Comparison of ENCODE assay signal across 21 cellular contexts in the genomic region with DNA sequence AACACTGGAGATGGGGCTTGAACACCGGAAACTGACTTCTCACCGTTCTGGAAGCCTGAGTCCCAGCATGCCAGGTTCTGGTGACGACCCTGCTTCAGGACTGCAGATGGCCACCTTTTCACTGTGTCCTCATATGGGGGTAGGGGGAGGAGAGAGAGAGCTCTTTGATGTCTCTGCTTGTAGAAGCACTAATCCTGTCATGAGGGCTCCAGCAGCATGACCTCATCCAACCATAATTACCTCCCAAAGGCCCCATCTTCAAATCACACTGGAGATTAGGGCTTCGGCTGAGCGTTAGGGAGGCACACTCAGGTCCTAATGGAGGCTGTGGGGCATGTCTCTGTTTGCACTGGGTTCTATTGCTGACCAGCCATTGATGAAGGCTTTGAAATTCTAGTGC.
"Had no signal": no experiment of that assay in that cellular context is flagged by ENCODE, and none has a peak within 500 bp of the region (broad histone marks: within the 10 kb centered on the region; RNA-seq: fewer than 3 reads in every experiment).

No MANE protein-coding gene starts in this region.

- DNase-seq: colonic mucosa; dermis blood vessel endothelial cell; esophagus squamous epithelium; foreskin fibroblast; immature natural killer cell; left ventricle myocardium superior; mesenchymal stem cell; midbrain; stimulated activated CD4-positive, alpha-beta T cell treated with anti-CD3 and anti-CD28 coated beads, Interleukin-15, amount 100 ng/mL, for 24 hours; stimulated activated CD4-positive, alpha-beta T cell treated with anti-CD3 and anti-CD28 coated beads, Interleukin-1b, Interleukin-23, amount 100 ng/mL, for 48 hours; stimulated activated CD4-positive, alpha-beta T cell treated with anti-CD3 and anti-CD28 coated beads, Interleukin-4, amount 100 ng/mL, for 24 hours; stimulated activated naive B cell treated with anti-CD40 and anti-IgM and Interleukin-4, amounts not matched to agents 10 μg/mL and 1 μg/mL and 100 μg/mL, for 72 hours; stimulated activated naive CD8-positive, alpha-beta T cell treated with anti-CD3 and anti-CD28 coated beads, Interleukin-15, amount 100 ng/mL, for 72 hours; testis had no signal

- H3K27me3 Mint-ChIP-seq: stimulated activated naive B cell treated with anti-CD40 and anti-IgM and Interleukin-4, amounts not matched to agents 10 μg/mL and 1 μg/mL and 100 μg/mL, for 72 hours; stimulated activated naive CD8-positive, alpha-beta T cell treated with anti-CD3 and anti-CD28 coated beads, Interleukin-15, amount 100 ng/mL, for 72 hours had no signal

- H3K9me3 ChIP-seq: colonic mucosa, testis had no signal

- H3K36me3 ChIP-seq: colonic mucosa, esophagus squamous epithelium, gastroesophageal sphincter, spleen, tibial nerve had no signal

- ATAC-seq: gastroesophageal sphincter; left ventricle myocardium superior; natural killer cell treated with Interleukin-12 subunit alpha and Interleukin-12 subunit beta and Interleukin-15 and Interleukin-18, amount 100 ng/mL, for 72 hours; sciatic nerve; stimulated activated naive B cell treated with anti-CD40 and anti-IgM and Interleukin-4, amounts not matched to agents 10 μg/mL and 1 μg/mL and 100 μg/mL, for 72 hours; stimulated activated naive CD8-positive, alpha-beta T cell treated with anti-CD3 and anti-CD28 coated beads, Interleukin-15, amount 100 ng/mL, for 72 hours had no signal

- H3K27ac Mint-ChIP-seq: immature natural killer cell; natural killer cell treated with Interleukin-12 subunit alpha and Interleukin-12 subunit beta and Interleukin-15 and Interleukin-18, amount 100 ng/mL, for 72 hours; stimulated activated naive B cell treated with anti-CD40 and anti-IgM and Interleukin-4, amounts not matched to agents 10 μg/mL and 1 μg/mL and 100 μg/mL, for 72 hours; stimulated activated naive CD8-positive, alpha-beta T cell treated with anti-CD3 and anti-CD28 coated beads, Interleukin-15, amount 100 ng/mL, for 72 hours had no signal

- H3K4me3 Mint-ChIP-seq: immature natural killer cell; natural killer cell treated with Interleukin-12 subunit alpha and Interleukin-12 subunit beta and Interleukin-15 and Interleukin-18, amount 100 ng/mL, for 72 hours; stimulated activated naive B cell treated with anti-CD40 and anti-IgM and Interleukin-4, amounts not matched to agents 10 μg/mL and 1 μg/mL and 100 μg/mL, for 72 hours; stimulated activated naive CD8-positive, alpha-beta T cell treated with anti-CD3 and anti-CD28 coated beads, Interleukin-15, amount 100 ng/mL, for 72 hours had no signal

- H3K27ac ChIP-seq: colonic mucosa, esophagus squamous epithelium, gastroesophageal sphincter, parathyroid adenoma, spleen, testis, tibial nerve had no signal

- H3K4me1 Mint-ChIP-seq: immature natural killer cell; stimulated activated naive B cell treated with anti-CD40 and anti-IgM and Interleukin-4, amounts not matched to agents 10 μg/mL and 1 μg/mL and 100 μg/mL, for 72 hours; stimulated activated naive CD8-positive, alpha-beta T cell treated with anti-CD3 and anti-CD28 coated beads, Interleukin-15, amount 100 ng/mL, for 72 hours had no signal

- H3K4me3 ChIP-seq: colonic mucosa, esophagus squamous epithelium, gastroesophageal sphincter, lung, spleen, testis, tibial nerve had no signal

- H3K4me1 ChIP-seq: colonic mucosa, esophagus squamous epithelium, gastroesophageal sphincter, parathyroid adenoma, spleen, testis, tibial nerve had no signal
